In the genomic region with DNA sequence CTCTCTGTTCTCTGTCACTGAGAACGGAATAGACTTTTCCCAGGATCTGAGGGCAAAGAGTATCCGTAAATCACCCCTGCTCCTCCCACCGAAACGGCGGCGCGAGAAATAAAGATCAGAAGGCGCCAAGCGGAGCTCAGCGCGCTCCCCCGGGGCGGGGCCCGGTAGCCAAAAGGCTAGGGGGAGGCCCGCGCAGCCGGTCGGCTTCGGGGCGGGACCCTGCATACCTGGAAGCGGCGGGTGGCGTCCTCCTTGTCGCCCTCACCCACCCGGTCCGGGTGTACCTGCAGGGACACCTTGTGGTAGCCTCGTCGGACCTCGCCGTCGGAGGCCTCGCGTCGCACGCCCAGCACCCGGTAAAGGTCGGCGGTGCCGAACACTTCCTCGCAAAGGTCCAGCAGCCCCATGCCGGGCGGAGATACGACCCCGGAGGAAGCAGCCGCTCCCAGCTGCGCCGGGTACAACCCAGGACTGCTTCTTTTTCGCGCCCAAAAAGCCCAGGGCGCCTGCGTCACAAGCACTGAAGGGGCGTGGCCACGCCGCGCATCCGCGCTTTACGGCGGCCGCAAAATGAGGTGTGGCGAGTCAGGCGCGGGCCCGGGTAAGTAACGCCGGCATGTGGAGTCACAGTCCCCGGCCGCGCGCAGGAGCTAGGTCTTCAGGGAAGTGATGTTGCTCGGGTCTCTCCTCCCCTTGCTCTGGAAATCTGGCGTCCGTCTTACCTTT, we compare ENCODE assay signal across 1 cellular context.
A peak's percentile ranks its signal among the peaks of the same experiment; 100 is the strongest.
TF ChIP-seq lines count a peak whose summit lies in the region.

A gene with protein sequence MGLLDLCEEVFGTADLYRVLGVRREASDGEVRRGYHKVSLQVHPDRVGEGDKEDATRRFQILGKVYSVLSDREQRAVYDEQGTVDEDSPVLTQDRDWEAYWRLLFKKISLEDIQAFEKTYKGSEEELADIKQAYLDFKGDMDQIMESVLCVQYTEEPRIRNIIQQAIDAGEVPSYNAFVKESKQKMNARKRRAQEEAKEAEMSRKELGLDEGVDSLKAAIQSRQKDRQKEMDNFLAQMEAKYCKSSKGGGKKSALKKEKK (minus strand): TSS at position 473 of the 726 bp plus-strand sequence. CDS start 66 bp downstream, at position 407.

TF ChIP-seq in K562, 482 proteins besides CTCF, POLR2A, EP300 and RAD21 (continued from another document and continues in another):
- TF ChIP-seq POLR2H (tag; IDR thresholded peaks at IDR 0.05; ENCODE audit: low read depth) = peak; percentile 97
- TF ChIP-seq ZNF324 (CRISPR knock-in tag; IDR thresholded peaks at IDR 0.05) = peak; percentile 62; the same call in 1 of the 2 replicates
- TF ChIP-seq, protein P1, sequence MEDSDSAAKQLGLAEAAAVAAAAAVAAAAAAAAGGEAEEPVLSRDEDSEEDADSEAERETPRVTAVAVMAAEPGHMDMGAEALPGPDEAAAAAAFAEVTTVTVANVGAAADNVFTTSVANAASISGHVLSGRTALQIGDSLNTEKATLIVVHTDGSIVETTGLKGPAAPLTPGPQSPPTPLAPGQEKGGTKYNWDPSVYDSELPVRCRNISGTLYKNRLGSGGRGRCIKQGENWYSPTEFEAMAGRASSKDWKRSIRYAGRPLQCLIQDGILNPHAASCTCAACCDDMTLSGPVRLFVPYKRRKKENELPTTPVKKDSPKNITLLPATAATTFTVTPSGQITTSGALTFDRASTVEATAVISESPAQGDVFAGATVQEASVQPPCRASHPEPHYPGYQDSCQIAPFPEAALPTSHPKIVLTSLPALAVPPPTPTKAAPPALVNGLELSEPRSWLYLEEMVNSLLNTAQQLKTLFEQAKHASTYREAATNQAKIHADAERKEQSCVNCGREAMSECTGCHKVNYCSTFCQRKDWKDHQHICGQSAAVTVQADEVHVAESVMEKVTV (CRISPR knock-in tag; IDR thresholded peaks at IDR 0.05) = no peak; the same call in 1 of the 2 replicates
- TF ChIP-seq JUNB (CRISPR knock-in tag; conservative IDR thresholded peaks at IDR 0.05) = no peak
- TF ChIP-seq, protein P2, sequence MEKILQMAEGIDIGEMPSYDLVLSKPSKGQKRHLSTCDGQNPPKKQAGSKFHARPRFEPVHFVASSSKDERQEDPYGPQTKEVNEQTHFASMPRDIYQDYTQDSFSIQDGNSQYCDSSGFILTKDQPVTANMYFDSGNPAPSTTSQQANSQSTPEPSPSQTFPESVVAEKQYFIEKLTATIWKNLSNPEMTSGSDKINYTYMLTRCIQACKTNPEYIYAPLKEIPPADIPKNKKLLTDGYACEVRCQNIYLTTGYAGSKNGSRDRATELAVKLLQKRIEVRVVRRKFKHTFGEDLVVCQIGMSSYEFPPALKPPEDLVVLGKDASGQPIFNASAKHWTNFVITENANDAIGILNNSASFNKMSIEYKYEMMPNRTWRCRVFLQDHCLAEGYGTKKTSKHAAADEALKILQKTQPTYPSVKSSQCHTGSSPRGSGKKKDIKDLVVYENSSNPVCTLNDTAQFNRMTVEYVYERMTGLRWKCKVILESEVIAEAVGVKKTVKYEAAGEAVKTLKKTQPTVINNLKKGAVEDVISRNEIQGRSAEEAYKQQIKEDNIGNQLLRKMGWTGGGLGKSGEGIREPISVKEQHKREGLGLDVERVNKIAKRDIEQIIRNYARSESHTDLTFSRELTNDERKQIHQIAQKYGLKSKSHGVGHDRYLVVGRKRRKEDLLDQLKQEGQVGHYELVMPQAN (IDR thresholded peaks at IDR 0.05; ENCODE audit: borderline replicate concordance) = peak; percentile 74
- TF ChIP-seq, protein P3, sequence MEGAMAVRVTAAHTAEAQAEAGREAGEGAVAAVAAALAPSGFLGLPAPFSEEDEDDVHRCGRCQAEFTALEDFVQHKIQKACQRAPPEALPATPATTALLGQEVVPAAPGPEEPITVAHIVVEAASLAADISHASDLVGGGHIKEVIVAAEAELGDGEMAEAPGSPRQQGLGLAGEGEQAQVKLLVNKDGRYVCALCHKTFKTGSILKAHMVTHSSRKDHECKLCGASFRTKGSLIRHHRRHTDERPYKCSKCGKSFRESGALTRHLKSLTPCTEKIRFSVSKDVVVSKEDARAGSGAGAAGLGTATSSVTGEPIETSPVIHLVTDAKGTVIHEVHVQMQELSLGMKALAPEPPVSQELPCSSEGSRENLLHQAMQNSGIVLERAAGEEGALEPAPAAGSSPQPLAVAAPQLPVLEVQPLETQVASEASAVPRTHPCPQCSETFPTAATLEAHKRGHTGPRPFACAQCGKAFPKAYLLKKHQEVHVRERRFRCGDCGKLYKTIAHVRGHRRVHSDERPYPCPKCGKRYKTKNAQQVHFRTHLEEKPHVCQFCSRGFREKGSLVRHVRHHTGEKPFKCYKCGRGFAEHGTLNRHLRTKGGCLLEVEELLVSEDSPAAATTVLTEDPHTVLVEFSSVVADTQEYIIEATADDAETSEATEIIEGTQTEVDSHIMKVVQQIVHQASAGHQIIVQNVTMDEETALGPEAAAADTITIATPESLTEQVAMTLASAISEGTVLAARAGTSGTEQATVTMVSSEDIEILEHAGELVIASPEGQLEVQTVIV (CRISPR knock-in tag; IDR thresholded peaks at IDR 0.05; ENCODE audit: borderline replicate concordance) = peak; percentile 98
- peak; percentile 29 for TF ChIP-seq NELFE (IDR thresholded peaks at IDR 0.05; ENCODE audit: insufficient read depth, insufficient read length)
- no peak for TF ChIP-seq TSC22D4 (tag; IDR thresholded peaks at IDR 0.05)
- TF ChIP-seq ZNF140 (CRISPR knock-in tag; IDR thresholded peaks at IDR 0.05) = no peak
- peak; percentile 88 for TF ChIP-seq POLR2AphosphoS5 (IDR thresholded peaks at IDR 0.05; ENCODE audit: control insufficient read depth, insufficient read depth, low read depth, low read length)
- peak in 1 of 2 experiments; percentile 95; a peak in 2 of 4 replicates for TF ChIP-seq HDAC1 (IDR thresholded peaks at IDR 0.05)
- no peak; the same call in 1 of the 2 replicates for TF ChIP-seq SAFB (IDR thresholded peaks at IDR 0.05; ENCODE audit: borderline replicate concordance, low read depth, low read length)
- TF ChIP-seq SIRT6 (IDR thresholded peaks at IDR 0.05; ENCODE audit: low read depth, low read length) = peak; percentile 59
- TF ChIP-seq NFXL1 (CRISPR knock-in tag; IDR thresholded peaks at IDR 0.05) = no peak; the same call in 1 of the 2 replicates
- TF ChIP-seq NR4A1 (CRISPR knock-in tag; IDR thresholded peaks at IDR 0.05) = peak; percentile 89
- peak; percentile 59; the same call in 1 of the 2 replicates for TF ChIP-seq NR4A1 (tag; IDR thresholded peaks at IDR 0.05)
- TF ChIP-seq ZSCAN29 (IDR thresholded peaks at IDR 0.05) = no peak
- TF ChIP-seq NCOA6 (IDR thresholded peaks at IDR 0.05) = no peak
- TF ChIP-seq SIN3B (IDR thresholded peaks at IDR 0.05; ENCODE audit: low read depth) = peak; percentile 68
- TF ChIP-seq BDP1 (IDR thresholded peaks at IDR 0.05; ENCODE audit: insufficient read depth, insufficient read length) = no peak
- peak; percentile 48 for TF ChIP-seq ELF4 (CRISPR knock-in tag; IDR thresholded peaks at IDR 0.05)
- TF ChIP-seq RCOR1 (IDR thresholded peaks at IDR 0.05; ENCODE audit: borderline replicate concordance in 1 of 2, low read depth in 2 of 2, low read length in 2 of 2) = no peak; a peak in 1 of 4 replicates
- TF ChIP-seq KLF1 (tag; IDR thresholded peaks at IDR 0.05) = peak; percentile 94
- peak; percentile 62; the same call in 1 of the 2 replicates for TF ChIP-seq GABPB2 (CRISPR knock-in tag; conservative IDR thresholded peaks at IDR 0.05)
- peak; percentile 21 for TF ChIP-seq KAT2B (IDR thresholded peaks at IDR 0.05; ENCODE audit: low read depth, low read length)
- TF ChIP-seq, protein P4, sequence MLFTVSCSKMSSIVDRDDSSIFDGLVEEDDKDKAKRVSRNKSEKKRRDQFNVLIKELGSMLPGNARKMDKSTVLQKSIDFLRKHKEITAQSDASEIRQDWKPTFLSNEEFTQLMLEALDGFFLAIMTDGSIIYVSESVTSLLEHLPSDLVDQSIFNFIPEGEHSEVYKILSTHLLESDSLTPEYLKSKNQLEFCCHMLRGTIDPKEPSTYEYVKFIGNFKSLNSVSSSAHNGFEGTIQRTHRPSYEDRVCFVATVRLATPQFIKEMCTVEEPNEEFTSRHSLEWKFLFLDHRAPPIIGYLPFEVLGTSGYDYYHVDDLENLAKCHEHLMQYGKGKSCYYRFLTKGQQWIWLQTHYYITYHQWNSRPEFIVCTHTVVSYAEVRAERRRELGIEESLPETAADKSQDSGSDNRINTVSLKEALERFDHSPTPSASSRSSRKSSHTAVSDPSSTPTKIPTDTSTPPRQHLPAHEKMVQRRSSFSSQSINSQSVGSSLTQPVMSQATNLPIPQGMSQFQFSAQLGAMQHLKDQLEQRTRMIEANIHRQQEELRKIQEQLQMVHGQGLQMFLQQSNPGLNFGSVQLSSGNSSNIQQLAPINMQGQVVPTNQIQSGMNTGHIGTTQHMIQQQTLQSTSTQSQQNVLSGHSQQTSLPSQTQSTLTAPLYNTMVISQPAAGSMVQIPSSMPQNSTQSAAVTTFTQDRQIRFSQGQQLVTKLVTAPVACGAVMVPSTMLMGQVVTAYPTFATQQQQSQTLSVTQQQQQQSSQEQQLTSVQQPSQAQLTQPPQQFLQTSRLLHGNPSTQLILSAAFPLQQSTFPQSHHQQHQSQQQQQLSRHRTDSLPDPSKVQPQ (CRISPR knock-in tag; IDR thresholded peaks at IDR 0.05; ENCODE audit: borderline replicate concordance) = no peak
- TF ChIP-seq, protein P5, sequence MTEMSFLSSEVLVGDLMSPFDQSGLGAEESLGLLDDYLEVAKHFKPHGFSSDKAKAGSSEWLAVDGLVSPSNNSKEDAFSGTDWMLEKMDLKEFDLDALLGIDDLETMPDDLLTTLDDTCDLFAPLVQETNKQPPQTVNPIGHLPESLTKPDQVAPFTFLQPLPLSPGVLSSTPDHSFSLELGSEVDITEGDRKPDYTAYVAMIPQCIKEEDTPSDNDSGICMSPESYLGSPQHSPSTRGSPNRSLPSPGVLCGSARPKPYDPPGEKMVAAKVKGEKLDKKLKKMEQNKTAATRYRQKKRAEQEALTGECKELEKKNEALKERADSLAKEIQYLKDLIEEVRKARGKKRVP (CRISPR knock-in tag; IDR thresholded peaks at IDR 0.05) = peak; percentile 50; the same call in 1 of the 2 replicates
- TF ChIP-seq ZNF184 (CRISPR knock-in tag; IDR thresholded peaks at IDR 0.05) = no peak
- TF ChIP-seq, protein P6, sequence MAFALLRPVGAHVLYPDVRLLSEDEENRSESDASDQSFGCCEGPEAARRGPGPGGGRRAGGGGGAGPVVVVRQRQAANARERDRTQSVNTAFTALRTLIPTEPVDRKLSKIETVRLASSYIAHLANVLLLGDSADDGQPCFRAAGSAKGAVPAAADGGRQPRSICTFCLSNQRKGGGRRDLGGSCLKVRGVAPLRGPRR (CRISPR knock-in tag; IDR thresholded peaks at IDR 0.05) = peak; percentile 44; the same call in 1 of the 2 replicates
- TF ChIP-seq STAT5A (IDR thresholded peaks at IDR 0.05; ENCODE audit: borderline replicate concordance, low read length) = peak; percentile 33; the same call in 1 of the 2 replicates
- peak; percentile 79; the same call in 1 of the 2 replicates for TF ChIP-seq HLTF (IDR thresholded peaks at IDR 0.05)
- peak; percentile 58 to 98; a peak in 3 of 4 replicates for TF ChIP-seq TEAD1 (CRISPR knock-in tag; IDR thresholded peaks at IDR 0.05)
- no peak for TF ChIP-seq XRCC3 (IDR thresholded peaks at IDR 0.05)
- TF ChIP-seq CEBPG (CRISPR knock-in tag; IDR thresholded peaks at IDR 0.05) = peak; percentile 57; the same call in 1 of the 2 replicates
- TF ChIP-seq CEBPG (tag; conservative IDR thresholded peaks at IDR 0.05 in 1 of 2, IDR thresholded peaks at IDR 0.05 in 1 of 2) = no peak
- no peak for TF ChIP-seq MCM2 (IDR thresholded peaks at IDR 0.05; ENCODE audit: low read depth)
- TF ChIP-seq, protein P7, sequence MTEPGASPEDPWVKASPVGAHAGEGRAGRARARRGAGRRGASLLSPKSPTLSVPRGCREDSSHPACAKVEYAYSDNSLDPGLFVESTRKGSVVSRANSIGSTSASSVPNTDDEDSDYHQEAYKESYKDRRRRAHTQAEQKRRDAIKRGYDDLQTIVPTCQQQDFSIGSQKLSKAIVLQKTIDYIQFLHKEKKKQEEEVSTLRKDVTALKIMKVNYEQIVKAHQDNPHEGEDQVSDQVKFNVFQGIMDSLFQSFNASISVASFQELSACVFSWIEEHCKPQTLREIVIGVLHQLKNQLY (CRISPR knock-in tag; conservative IDR thresholded peaks at IDR 0.05) = peak in 1 of 2 experiments; percentile 95; a peak in 1 of 4 replicates
- TF ChIP-seq ZNF263 (CRISPR knock-in tag; IDR thresholded peaks at IDR 0.05; ENCODE audit: borderline replicate concordance) = peak; percentile 75; the same call in 1 of the 2 replicates
- no peak for TF ChIP-seq NR3C1 (CRISPR knock-in tag; IDR thresholded peaks at IDR 0.05)
- TF ChIP-seq TAF9B (IDR thresholded peaks at IDR 0.05; ENCODE audit: partially characterized antibody) = peak; percentile 91
- TF ChIP-seq YBX1 (IDR thresholded peaks at IDR 0.05) = no peak
- TF ChIP-seq ZNF668 (CRISPR knock-in tag; IDR thresholded peaks at IDR 0.05) = peak; percentile 84; the same call in 1 of the 2 replicates
- TF ChIP-seq, protein P8, sequence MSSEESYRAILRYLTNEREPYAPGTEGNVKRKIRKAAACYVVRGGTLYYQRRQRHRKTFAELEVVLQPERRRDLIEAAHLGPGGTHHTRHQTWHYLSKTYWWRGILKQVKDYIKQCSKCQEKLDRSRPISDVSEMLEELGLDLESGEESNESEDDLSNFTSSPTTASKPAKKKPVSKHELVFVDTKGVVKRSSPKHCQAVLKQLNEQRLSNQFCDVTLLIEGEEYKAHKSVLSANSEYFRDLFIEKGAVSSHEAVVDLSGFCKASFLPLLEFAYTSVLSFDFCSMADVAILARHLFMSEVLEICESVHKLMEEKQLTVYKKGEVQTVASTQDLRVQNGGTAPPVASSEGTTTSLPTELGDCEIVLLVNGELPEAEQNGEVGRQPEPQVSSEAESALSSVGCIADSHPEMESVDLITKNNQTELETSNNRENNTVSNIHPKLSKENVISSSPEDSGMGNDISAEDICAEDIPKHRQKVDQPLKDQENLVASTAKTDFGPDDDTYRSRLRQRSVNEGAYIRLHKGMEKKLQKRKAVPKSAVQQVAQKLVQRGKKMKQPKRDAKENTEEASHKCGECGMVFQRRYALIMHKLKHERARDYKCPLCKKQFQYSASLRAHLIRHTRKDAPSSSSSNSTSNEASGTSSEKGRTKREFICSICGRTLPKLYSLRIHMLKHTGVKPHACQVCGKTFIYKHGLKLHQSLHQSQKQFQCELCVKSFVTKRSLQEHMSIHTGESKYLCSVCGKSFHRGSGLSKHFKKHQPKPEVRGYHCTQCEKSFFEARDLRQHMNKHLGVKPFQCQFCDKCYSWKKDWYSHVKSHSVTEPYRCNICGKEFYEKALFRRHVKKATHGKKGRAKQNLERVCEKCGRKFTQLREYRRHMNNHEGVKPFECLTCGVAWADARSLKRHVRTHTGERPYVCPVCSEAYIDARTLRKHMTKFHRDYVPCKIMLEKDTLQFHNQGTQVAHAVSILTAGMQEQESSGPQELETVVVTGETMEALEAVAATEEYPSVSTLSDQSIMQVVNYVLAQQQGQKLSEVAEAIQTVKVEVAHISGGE (CRISPR knock-in tag; IDR thresholded peaks at IDR 0.05) = peak in 1 of 3 experiments; percentile 80; a peak in 2 of 6 replicates
- TF ChIP-seq ETS2 (tag; IDR thresholded peaks at IDR 0.05; ENCODE audit: borderline replicate concordance, poor library complexity, severe bottlenecking) = no peak
- TF ChIP-seq, protein P9, sequence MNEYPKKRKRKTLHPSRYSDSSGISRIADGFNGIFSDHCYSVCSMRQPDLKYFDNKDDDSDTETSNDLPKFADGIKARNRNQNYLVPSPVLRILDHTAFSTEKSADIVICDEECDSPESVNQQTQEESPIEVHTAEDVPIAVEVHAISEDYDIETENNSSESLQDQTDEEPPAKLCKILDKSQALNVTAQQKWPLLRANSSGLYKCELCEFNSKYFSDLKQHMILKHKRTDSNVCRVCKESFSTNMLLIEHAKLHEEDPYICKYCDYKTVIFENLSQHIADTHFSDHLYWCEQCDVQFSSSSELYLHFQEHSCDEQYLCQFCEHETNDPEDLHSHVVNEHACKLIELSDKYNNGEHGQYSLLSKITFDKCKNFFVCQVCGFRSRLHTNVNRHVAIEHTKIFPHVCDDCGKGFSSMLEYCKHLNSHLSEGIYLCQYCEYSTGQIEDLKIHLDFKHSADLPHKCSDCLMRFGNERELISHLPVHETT (CRISPR knock-in tag; conservative IDR thresholded peaks at IDR 0.05 in 1 of 2, IDR thresholded peaks at IDR 0.05 in 1 of 2) = peak in 1 of 2 experiments; percentile 89; a peak in 2 of 4 replicates
